8 cellular contexts compared by ENCODE assay signal in the genomic region with DNA sequence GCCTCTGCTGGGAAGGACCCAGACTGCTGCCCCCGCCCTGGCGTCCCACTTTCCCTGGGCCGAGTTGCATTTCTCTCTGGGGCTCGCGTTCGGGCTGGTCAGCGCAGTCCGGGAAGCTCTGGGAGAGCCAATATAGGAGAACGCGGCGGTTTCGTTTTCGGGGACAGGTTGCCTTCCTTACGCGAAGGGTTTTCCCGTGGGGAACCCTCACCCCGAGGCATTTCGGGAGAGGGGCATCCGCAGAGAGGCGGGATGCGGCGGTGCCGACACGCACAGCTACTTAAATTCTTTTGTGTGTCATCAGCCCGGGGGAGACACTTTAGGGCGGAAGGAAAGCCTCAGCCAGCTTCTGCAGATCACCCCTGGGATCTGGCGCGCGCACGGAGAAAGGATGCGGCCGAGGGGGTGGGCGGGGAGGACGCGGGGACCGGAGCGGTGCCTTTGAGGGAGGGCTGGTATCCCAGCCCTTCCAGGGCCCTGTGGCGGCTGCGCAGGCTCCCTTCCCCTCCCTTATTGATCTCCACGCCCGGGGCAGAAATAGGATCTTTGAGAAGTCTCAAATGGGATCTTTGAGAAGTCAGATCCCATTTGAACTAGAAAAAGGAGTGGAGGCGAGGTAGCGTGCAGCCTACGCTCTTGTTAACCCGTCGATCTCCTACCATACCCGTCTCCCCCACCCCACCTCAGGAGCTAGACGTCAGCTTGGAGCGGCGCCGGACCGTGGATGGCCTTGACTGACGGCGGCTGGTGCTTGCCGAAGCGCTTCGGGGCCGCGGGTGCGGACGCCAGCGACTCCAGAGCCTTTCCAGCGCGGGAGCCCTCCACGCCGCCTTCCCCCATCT. TPM values are rescaled to one million over a fixed set of nuclear protein-coding genes. Genes with fewer than 3 reads are reported as not detected.
DNase-seq lines count a peak whose midpoint lies in the region; ATAC-seq, FAIRE-seq and TF ChIP-seq lines count a peak whose summit lies in the region.

No MANE protein-coding gene starts in this region.

- no peaks in the 10 kb centered on the region for H3K36me3 ChIP-seq in GM12878 (ENCODE audit: control insufficient read depth in 2 of 2, insufficient read depth in 2 of 2, low read length in 1 of 2)

- no peak for TF ChIP-seq CTCF in GM12878 (IDR thresholded peaks at IDR 0.05 in 2 of 3, conservative IDR thresholded peaks at IDR 0.05 in 1 of 3; ENCODE audit: control insufficient read depth in 2 of 3, extremely low read depth in 1 of 3, insufficient read depth in 1 of 3, low read depth in 3 of 3, low read length in 3 of 3)

- no peak for TF ChIP-seq POLR2A in GM12878 (IDR thresholded peaks at IDR 0.05; ENCODE audit: low read depth, low read length)

- TF ChIP-seq RAD21 in GM12878 (IDR thresholded peaks at IDR 0.05; ENCODE audit: insufficient read depth, low read depth, low read length), result no peak

- H3K9me3 ChIP-seq in GM12878 (replicated peaks; ENCODE audit: control insufficient read depth, insufficient read depth, low read length), result no peaks in the 10 kb centered on the region; the same call in 2 of the 3 replicates

- no peak for TF ChIP-seq EP300 in GM12878 (IDR thresholded peaks at IDR 0.05; ENCODE audit: borderline replicate concordance in 1 of 2, control insufficient read depth in 1 of 2, low read depth in 2 of 2, low read length in 2 of 2)

- SMC1A ChIA-PET in GM12878 (lab: Charles Lee; ENCODE audit: uncharacterized antibody, unreplicated experiment), result no interaction called here

- FAIRE-seq in GM12878 (lab: Jason Lieb, UNC), result no peak

- peak overlapping the region; percentile 62 for H3K4me2 ChIP-seq in GM12878 (ENCODE audit: control insufficient read depth, insufficient read depth)

- H3K4me1 ChIP-seq in GM12878 (ENCODE audit: control insufficient read depth, insufficient read depth, low read length), result no peaks in the 10 kb centered on the region

- intact Hi-C loops in GM12878 (cut with micrococcal nuclease; ENCODE audit: unreplicated experiment), result no loop called here

- CTCF ChIA-PET in GM12878 (lab: Yijun Ruan, JAX), result no interaction called here

- no TSS peak for BruUV-seq in GM12878 (replicated peaks; lab: Mats Ljungman, UMichigan)

- RAD21 ChIA-PET in GM12878 (lab: Charles Lee; ENCODE audit: unreplicated experiment), result no interaction called here

- H3K27me3 ChIP-seq in GM12878 (replicated peaks in 1 of 2; ENCODE audit: control insufficient read depth in 2 of 2, insufficient read depth in 2 of 2, low read length in 1 of 2), result peaks cover 13 to 15% of the 10 kb centered on the region in 2 experiments

- 10% methylated on average over 56 of the region's 66 CpGs for WGBS in GM12878 (ENCODE audit: insufficient coverage, insufficient replicate concordance, low lambda C conversion rate, missing lambda C conversion rate)

- no peaks in the 10 kb centered on the region for H3K79me2 ChIP-seq in GM12878 (ENCODE audit: control insufficient read depth, insufficient read depth, low read length)

- ATAC-seq in GM12878 (no peak; the same call in 2 of the 3 replicates), HG02678 (IDR thresholded peaks at IDR 0.05; ENCODE audit: unreplicated experiment) (no peak)
- ATAC-seq in stimulated activated naive CD8-positive, alpha-beta T cell treated with anti-CD3 and anti-CD28 coated beads, Interleukin-15, Interleukin-2, amounts not matched to agents 100 U/mL and 50 U/mL, for 24 hours, result no peak

- no peaks in the 10 kb centered on the region for H4K20me1 ChIP-seq in GM12878 (ENCODE audit: control insufficient read depth, insufficient read depth)

- DNase-seq in DMS53 (lab: John Stamatoyannopoulos, UW) (peak; percentile 71), NCI-H1092 treated with DMSO at 0.1 percent for 48 hours (lab: John Stamatoyannopoulos, UW) (peak; percentile 14), GM12878 (ENCODE audit: low read depth, low spot score) (no peak), iris pigment epithelial cell (ENCODE audit: low read depth) (peak; percentile 80), DMS153 treated with DMSO at 0.1 percent for 48 hours (lab: John Stamatoyannopoulos, UW; ENCODE audit: unreplicated experiment) (no peak), midbrain (lab: John Stamatoyannopoulos, UW) (no peak)
- peak; percentile 29 for DNase-seq in stimulated activated naive CD8-positive, alpha-beta T cell treated with anti-CD3 and anti-CD28 coated beads, Interleukin-15, Interleukin-2, amounts not matched to agents 100 U/mL and 50 U/mL, for 24 hours

- peak overlapping the region; percentile 50; the same call in 1 of the 2 replicates for H3K4me3 ChIP-seq in GM12878

- in situ Hi-C loops in GM12878 (cut with MboI), result no loop called here

- POLR2A ChIA-PET in GM12878 (lab: Charles Lee), result no interaction called here

- H3K9ac ChIP-seq in GM12878 (ENCODE audit: control insufficient read depth, insufficient read depth, low read length), result no peak overlapping the region

- H2AFZ ChIP-seq in GM12878 (ENCODE audit: control insufficient read depth, low read depth, low read length), result no peak overlapping the region

- H3K27ac ChIP-seq in GM12878 (ENCODE audit: control insufficient read depth, insufficient read depth), result no peak overlapping the region

TF ChIP-seq in GM12878, 131 proteins besides CTCF, POLR2A, EP300 and RAD21:
- TF ChIP-seq RAD51 (IDR thresholded peaks at IDR 0.05) (no peak), HCFC1 (IDR thresholded peaks at IDR 0.05; ENCODE audit: low read length) (no peak), ZBED1 (IDR thresholded peaks at IDR 0.05; ENCODE audit: borderline replicate concordance) (no peak), NR2C2 (IDR thresholded peaks at IDR 0.05; ENCODE audit: borderline replicate concordance, control insufficient read depth, insufficient read length, low read depth) (no peak), HDGF (IDR thresholded peaks at IDR 0.05) (no peak), PML (IDR thresholded peaks at IDR 0.05; ENCODE audit: low read length) (no peak), EGR1 (IDR thresholded peaks at IDR 0.05; ENCODE audit: borderline replicate concordance in 1 of 2, low read depth in 2 of 2, low read length in 2 of 2) (no peak), RFX5 (IDR thresholded peaks at IDR 0.05; ENCODE audit: low read depth, low read length) (no peak), MXI1 (IDR thresholded peaks at IDR 0.05; ENCODE audit: low read depth, low read length) (no peak)

RNA-seq across cellular contexts. Expression of a gene that starts 1.3 kb away (rescaled TPM):
- not detected in 2 replicates for total RNA-seq in GM12878 (2013; cell fraction: nucleolus; rRNA removed)
- total RNA-seq in GM12878 (2014; rRNA removed) (not detected in 2 replicates), GM12878 (2014; rRNA removed; fragmentation: Illumina TruSeq; extraction: Trizol) (not detected in 2 replicates), GM12878 (2021) (0.05 TPM in 2 replicates)
- not detected for polyA plus RNA-seq in GM12878 (2011; ENCODE audit: low read depth)
- polyA plus RNA-seq in GM12878 (2011; rRNA removed) (not detected in 2 replicates), GM12878 (2014; fragmentation: Illumina TruSeq; extraction: Trizol) (not detected in 2 replicates), GM12878 (2014; fragmentation: Nextera tagmentation; extraction: Ambion mirVana) (not detected), GM12878 (2014; rRNA removed) (not detected in 2 replicates), GM12878 (2016; fragmentation: Nextera tagmentation; extraction: Ambion mirVana) (under 1 TPM in 1 of 2 experiments, not detected in 1; 0.04 TPM)
- not detected in 2 replicates for polyA plus RNA-seq in GM12878 (2011; cell fraction: cytosol; rRNA removed)
- polyA plus RNA-seq in GM12878 (2011; cell fraction: nucleus; rRNA removed), result not detected in 2 replicates
- polyA plus RNA-seq in GM12878 (2012), result 0.03 TPM in 1 of 2 replicates, not detected in the other
- not detected in 2 replicates for polyA minus RNA-seq in GM12878 (2011; rRNA and poly(A)+ RNA removed)
- not detected in 2 replicates for polyA minus RNA-seq in GM12878 (2011; cell fraction: cytosol; rRNA and poly(A)+ RNA removed)
- polyA minus RNA-seq in GM12878 (2011; cell fraction: nucleus; rRNA and poly(A)+ RNA removed), result not detected in 2 replicates

Comparison
In these comparisons a context has a peak if more than half of its experiments do, and no peak if none do; other contexts are left out.
1. DNase-seq: peak in DMS53 (single experiment), NCI-H1092 treated with DMSO at 0.1 percent for 48 hours (single experiment), iris pigment epithelial cell (single experiment) and stimulated activated naive CD8-positive, alpha-beta T cell treated with anti-CD3 and anti-CD28 coated beads, Interleukin-15, Interleukin-2, amounts not matched to agents 100 U/mL and 50 U/mL, for 24 hours (single experiment); none in GM12878 (single experiment), DMS153 treated with DMSO at 0.1 percent for 48 hours (single experiment) and midbrain (single experiment).